Comparison of ENCODE assay signal across 1 cellular context in genomic region chrX:145821898-145822567, GRCh38.
A peak's percentile ranks its signal among the peaks of the same experiment; 100 is the strongest.
TF ChIP-seq lines count a peak whose summit lies in the region.

No MANE protein-coding gene starts in this region.

TF ChIP-seq in H1, 55 proteins besides CTCF, POLR2A, EP300 and RAD21:
- TF ChIP-seq ATF2 (IDR thresholded peaks at IDR 0.05; ENCODE audit: low read length) (no peak), SUZ12 (IDR thresholded peaks at IDR 0.05; ENCODE audit: low read length) (peak; percentile 66), TAF1 (IDR thresholded peaks at IDR 0.05; ENCODE audit: low read depth, low read length) (no peak), YY1 (IDR thresholded peaks at IDR 0.05; ENCODE audit: low read depth, low read length) (no peak), PHF8 (conservative IDR thresholded peaks at IDR 0.05; ENCODE audit: low read depth, low read length) (no peak), RNF2 (IDR thresholded peaks at IDR 0.05; ENCODE audit: borderline replicate concordance, low read depth, low read length, missing control alignments, poor library complexity, severe bottlenecking) (peak; percentile 41), SIRT6 (IDR thresholded peaks at IDR 0.05; ENCODE audit: low read length) (no peak), CTBP2 (IDR thresholded peaks at IDR 0.05; ENCODE audit: borderline replicate concordance, insufficient read depth, insufficient read length, low read length) (no peak), TEAD4 (IDR thresholded peaks at IDR 0.05; ENCODE audit: low read depth, low read length) (no peak), SP2 (IDR thresholded peaks at IDR 0.05; ENCODE audit: low read length) (no peak), MAX (IDR thresholded peaks at IDR 0.05) (no peak), BRCA1 (IDR thresholded peaks at IDR 0.05; ENCODE audit: low read depth, low read length) (no peak), SIX5 (IDR thresholded peaks at IDR 0.05; ENCODE audit: low read depth, low read length) (no peak), CHD1 (IDR thresholded peaks at IDR 0.05; ENCODE audit: low read depth, low read length) (no peak), ATF3 (IDR thresholded peaks at IDR 0.05; ENCODE audit: insufficient read depth, low read depth, low read length) (no peak), EZH2 (IDR thresholded peaks at IDR 0.05; ENCODE audit: low read depth, low read length, severe bottlenecking) (peak; percentile 64), KDM4A (IDR thresholded peaks at IDR 0.05; ENCODE audit: low read depth, low read length, severe bottlenecking) (peak; percentile 40), NRF1 (IDR thresholded peaks at IDR 0.05; ENCODE audit: low read depth, low read length) (no peak), HDAC2 (IDR thresholded peaks at IDR 0.05; ENCODE audit: borderline replicate concordance in 1 of 2, low read depth in 2 of 2, low read length in 2 of 2) (no peak), CEBPB (IDR thresholded peaks at IDR 0.05; ENCODE audit: low read depth, low read length) (no peak), FOSL1 (IDR thresholded peaks at IDR 0.05; ENCODE audit: insufficient read depth, low read depth, low read length) (no peak)
- TF ChIP-seq, protein P1, sequence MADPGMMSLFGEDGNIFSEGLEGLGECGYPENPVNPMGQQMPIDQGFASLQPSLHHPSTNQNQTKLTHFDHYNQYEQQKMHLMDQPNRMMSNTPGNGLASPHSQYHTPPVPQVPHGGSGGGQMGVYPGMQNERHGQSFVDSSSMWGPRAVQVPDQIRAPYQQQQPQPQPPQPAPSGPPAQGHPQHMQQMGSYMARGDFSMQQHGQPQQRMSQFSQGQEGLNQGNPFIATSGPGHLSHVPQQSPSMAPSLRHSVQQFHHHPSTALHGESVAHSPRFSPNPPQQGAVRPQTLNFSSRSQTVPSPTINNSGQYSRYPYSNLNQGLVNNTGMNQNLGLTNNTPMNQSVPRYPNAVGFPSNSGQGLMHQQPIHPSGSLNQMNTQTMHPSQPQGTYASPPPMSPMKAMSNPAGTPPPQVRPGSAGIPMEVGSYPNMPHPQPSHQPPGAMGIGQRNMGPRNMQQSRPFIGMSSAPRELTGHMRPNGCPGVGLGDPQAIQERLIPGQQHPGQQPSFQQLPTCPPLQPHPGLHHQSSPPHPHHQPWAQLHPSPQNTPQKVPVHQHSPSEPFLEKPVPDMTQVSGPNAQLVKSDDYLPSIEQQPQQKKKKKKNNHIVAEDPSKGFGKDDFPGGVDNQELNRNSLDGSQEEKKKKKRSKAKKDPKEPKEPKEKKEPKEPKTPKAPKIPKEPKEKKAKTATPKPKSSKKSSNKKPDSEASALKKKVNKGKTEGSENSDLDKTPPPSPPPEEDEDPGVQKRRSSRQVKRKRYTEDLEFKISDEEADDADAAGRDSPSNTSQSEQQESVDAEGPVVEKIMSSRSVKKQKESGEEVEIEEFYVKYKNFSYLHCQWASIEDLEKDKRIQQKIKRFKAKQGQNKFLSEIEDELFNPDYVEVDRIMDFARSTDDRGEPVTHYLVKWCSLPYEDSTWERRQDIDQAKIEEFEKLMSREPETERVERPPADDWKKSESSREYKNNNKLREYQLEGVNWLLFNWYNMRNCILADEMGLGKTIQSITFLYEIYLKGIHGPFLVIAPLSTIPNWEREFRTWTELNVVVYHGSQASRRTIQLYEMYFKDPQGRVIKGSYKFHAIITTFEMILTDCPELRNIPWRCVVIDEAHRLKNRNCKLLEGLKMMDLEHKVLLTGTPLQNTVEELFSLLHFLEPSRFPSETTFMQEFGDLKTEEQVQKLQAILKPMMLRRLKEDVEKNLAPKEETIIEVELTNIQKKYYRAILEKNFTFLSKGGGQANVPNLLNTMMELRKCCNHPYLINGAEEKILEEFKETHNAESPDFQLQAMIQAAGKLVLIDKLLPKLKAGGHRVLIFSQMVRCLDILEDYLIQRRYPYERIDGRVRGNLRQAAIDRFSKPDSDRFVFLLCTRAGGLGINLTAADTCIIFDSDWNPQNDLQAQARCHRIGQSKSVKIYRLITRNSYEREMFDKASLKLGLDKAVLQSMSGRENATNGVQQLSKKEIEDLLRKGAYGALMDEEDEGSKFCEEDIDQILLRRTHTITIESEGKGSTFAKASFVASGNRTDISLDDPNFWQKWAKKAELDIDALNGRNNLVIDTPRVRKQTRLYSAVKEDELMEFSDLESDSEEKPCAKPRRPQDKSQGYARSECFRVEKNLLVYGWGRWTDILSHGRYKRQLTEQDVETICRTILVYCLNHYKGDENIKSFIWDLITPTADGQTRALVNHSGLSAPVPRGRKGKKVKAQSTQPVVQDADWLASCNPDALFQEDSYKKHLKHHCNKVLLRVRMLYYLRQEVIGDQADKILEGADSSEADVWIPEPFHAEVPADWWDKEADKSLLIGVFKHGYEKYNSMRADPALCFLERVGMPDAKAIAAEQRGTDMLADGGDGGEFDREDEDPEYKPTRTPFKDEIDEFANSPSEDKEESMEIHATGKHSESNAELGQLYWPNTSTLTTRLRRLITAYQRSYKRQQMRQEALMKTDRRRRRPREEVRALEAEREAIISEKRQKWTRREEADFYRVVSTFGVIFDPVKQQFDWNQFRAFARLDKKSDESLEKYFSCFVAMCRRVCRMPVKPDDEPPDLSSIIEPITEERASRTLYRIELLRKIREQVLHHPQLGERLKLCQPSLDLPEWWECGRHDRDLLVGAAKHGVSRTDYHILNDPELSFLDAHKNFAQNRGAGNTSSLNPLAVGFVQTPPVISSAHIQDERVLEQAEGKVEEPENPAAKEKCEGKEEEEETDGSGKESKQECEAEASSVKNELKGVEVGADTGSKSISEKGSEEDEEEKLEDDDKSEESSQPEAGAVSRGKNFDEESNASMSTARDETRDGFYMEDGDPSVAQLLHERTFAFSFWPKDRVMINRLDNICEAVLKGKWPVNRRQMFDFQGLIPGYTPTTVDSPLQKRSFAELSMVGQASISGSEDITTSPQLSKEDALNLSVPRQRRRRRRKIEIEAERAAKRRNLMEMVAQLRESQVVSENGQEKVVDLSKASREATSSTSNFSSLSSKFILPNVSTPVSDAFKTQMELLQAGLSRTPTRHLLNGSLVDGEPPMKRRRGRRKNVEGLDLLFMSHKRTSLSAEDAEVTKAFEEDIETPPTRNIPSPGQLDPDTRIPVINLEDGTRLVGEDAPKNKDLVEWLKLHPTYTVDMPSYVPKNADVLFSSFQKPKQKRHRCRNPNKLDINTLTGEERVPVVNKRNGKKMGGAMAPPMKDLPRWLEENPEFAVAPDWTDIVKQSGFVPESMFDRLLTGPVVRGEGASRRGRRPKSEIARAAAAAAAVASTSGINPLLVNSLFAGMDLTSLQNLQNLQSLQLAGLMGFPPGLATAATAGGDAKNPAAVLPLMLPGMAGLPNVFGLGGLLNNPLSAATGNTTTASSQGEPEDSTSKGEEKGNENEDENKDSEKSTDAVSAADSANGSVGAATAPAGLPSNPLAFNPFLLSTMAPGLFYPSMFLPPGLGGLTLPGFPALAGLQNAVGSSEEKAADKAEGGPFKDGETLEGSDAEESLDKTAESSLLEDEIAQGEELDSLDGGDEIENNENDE (IDR thresholded peaks at IDR 0.05; ENCODE audit: insufficient replicate concordance, low read length): no peak
TF ChIP-seq in H1: peak in this region for 4.
